20 cellular contexts compared by ENCODE assay signal in the genomic region with DNA sequence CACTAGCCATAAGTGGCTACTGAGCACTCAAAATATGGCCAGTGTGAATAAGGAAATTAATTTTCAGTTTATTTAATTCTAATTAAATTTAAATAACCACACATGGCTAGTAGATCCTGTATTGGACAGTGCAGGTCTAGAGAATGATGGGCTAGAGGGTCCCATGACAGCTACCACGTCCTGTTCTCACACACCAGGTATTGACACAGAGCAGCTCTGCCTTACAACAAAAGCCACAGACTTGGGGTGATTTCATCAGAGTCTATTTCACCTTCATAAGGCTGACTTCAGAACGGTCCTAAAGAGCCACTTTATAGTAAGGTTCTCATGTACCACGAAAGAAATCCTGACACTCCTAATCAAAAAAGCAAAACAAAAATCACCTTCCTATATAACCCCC.
A peak's percentile ranks its signal among the peaks of the same experiment; 100 is the strongest.
DNase-seq lines count a peak whose midpoint lies in the region; ATAC-seq and TF ChIP-seq lines count a peak whose summit lies in the region.
"Had no signal": no experiment of that assay in that cellular context is flagged by ENCODE, and none has a peak within 500 bp of the region (broad histone marks: within the 10 kb centered on the region; RNA-seq: fewer than 3 reads in every experiment).

No MANE protein-coding gene starts in this region.

- TF ChIP-seq CTCF in CD8-positive, alpha-beta T cell (IDR thresholded peaks at IDR 0.05) = no peak
- TF ChIP-seq CTCF in HFFc6 (IDR thresholded peaks at IDR 0.05) (no peak), right lobe of liver (IDR thresholded peaks at IDR 0.05) (no peak)

- no peak for TF ChIP-seq POLR2A in right lobe of liver (IDR thresholded peaks at IDR 0.05)

- no peak overlapping the region for H3K27ac ChIP-seq in CD8-positive, alpha-beta T cell (ENCODE audit: low read depth, low read length)
- H3K27ac ChIP-seq in naive thymus-derived CD4-positive, alpha-beta T cell (ENCODE audit: low read depth, low read length) = no peak overlapping the region
- H3K27ac ChIP-seq in right lobe of liver = no peak overlapping the region
- H3K27ac ChIP-seq: breast epithelium, WERI-Rb-1 had no signal

- H3K4me1 Mint-ChIP-seq in CD8-positive, alpha-beta T cell (ENCODE audit: low read depth) = peaks cover 52% of the 10 kb centered on the region
- peaks cover 59% of the 10 kb centered on the region for H3K4me1 Mint-ChIP-seq in HFFc6 (ENCODE audit: low read depth)
- peaks cover 31% of the 10 kb centered on the region for H3K4me1 Mint-ChIP-seq in activated T-helper 17 cell treated with anti-CD3 and anti-CD28 coated beads, Interleukin-2, amount 50 U/mL, for 72 hours
- H3K4me1 Mint-ChIP-seq in naive thymus-derived CD4-positive, alpha-beta T cell = peaks cover 26 to 56% (median 45%) of the 10 kb centered on the region in 7 donors

- peaks cover 38% of the 10 kb centered on the region for H3K4me1 ChIP-seq in CD8-positive, alpha-beta T cell (ENCODE audit: insufficient read depth, low read length)
- H3K4me1 ChIP-seq in naive thymus-derived CD4-positive, alpha-beta T cell (ENCODE audit: control insufficient read depth in 2 of 2, insufficient read depth in 2 of 2, low read length in 2 of 2) = peaks cover 17 to 24% of the 10 kb centered on the region in 2 donors
- H3K4me1 ChIP-seq in right lobe of liver = no peaks in the 10 kb centered on the region

- H3K36me3 ChIP-seq in CD8-positive, alpha-beta T cell (ENCODE audit: insufficient read depth, low read length) = no peaks in the 10 kb centered on the region
- H3K36me3 ChIP-seq in naive thymus-derived CD4-positive, alpha-beta T cell (ENCODE audit: control insufficient read depth in 2 of 3, insufficient read depth in 3 of 3, low read length in 3 of 3) = peaks cover 0 to 19% (median 0%) of the 10 kb centered on the region in 3 experiments
- H3K36me3 ChIP-seq in right lobe of liver = peaks cover 0 to 18% (median 0%) of the 10 kb centered on the region in 4 donors
- H3K36me3 ChIP-seq: BE2C, breast epithelium had no signal

- no peaks in the 10 kb centered on the region for H3K9me3 Mint-ChIP-seq in CD8-positive, alpha-beta T cell
- no peaks in the 10 kb centered on the region for H3K9me3 Mint-ChIP-seq in HFFc6
- H3K9me3 Mint-ChIP-seq in activated T-helper 17 cell treated with anti-CD3 and anti-CD28 coated beads, Interleukin-2, amount 50 U/mL, for 72 hours = no peaks in the 10 kb centered on the region
- peaks cover 0 to 1% (median 0%) of the 10 kb centered on the region in 11 donors for H3K9me3 Mint-ChIP-seq in naive thymus-derived CD4-positive, alpha-beta T cell
- H3K9me3 Mint-ChIP-seq: activated naive CD4-positive, alpha-beta T cell treated with anti-CD3 and anti-CD28 coated beads for 36 hours; stimulated activated memory B cell treated with anti-CD40 and anti-IgM and Interleukin-4, amounts not matched to agents 10 μg/mL and 1 μg/mL and 100 μg/mL, for 72 hours had no signal

- 78% methylated on average over 3 of the region's 3 CpGs for WGBS in right lobe of liver (ENCODE audit: insufficient coverage, low coverage, low lambda C conversion rate, missing lambda C conversion rate)

- no peaks in the 10 kb centered on the region for H3K9me3 ChIP-seq in CD8-positive, alpha-beta T cell (ENCODE audit: low read length)
- no peaks in the 10 kb centered on the region for H3K9me3 ChIP-seq in naive thymus-derived CD4-positive, alpha-beta T cell (ENCODE audit: control insufficient read depth in 2 of 3, low read length in 3 of 3)
- no peaks in the 10 kb centered on the region for H3K9me3 ChIP-seq in right lobe of liver
- H3K9me3 ChIP-seq: BE2C, breast epithelium had no signal

- no peaks in the 10 kb centered on the region for H3K27me3 ChIP-seq in CD8-positive, alpha-beta T cell (ENCODE audit: insufficient read depth, low read length)
- H3K27me3 ChIP-seq in naive thymus-derived CD4-positive, alpha-beta T cell (ENCODE audit: control insufficient read depth in 2 of 2, insufficient read depth in 2 of 2, low read length in 2 of 2) = no peaks in the 10 kb centered on the region
- no peaks in the 10 kb centered on the region for H3K27me3 ChIP-seq in right lobe of liver
- H3K27me3 ChIP-seq: BE2C, breast epithelium had no signal

- intact Hi-C loops in CD8-positive, alpha-beta T cell (cut with DNase I, micrococcal nuclease) = no loop called here
- intact Hi-C loops in naive thymus-derived CD4-positive, alpha-beta T cell (cut with micrococcal nuclease) = no loop called here
- intact Hi-C loops in right lobe of liver (cut with DNase I) = no loop called here

- CTCF ChIA-PET in CD8-positive, alpha-beta T cell (lab: Charles Lee) = interaction anchor here (1.0 to 1.6 kb wide), 2 partner anchors 11 kb away, joined by 5 to 11 read pairs; no protein-coding TSS in a partner anchor
- CTCF ChIA-PET in naive thymus-derived CD4-positive, alpha-beta T cell (lab: Charles Lee) = interaction anchor here (1.1 to 1.3 kb wide), 2 partner anchors 8 to 16 kb away, joined by 3 to 4 read pairs; no protein-coding TSS in a partner anchor

- no peak overlapping the region for H3K4me3 Mint-ChIP-seq in CD8-positive, alpha-beta T cell
- H3K4me3 Mint-ChIP-seq in HFFc6 = no peak overlapping the region
- no peak overlapping the region for H3K4me3 Mint-ChIP-seq in activated T-helper 17 cell treated with anti-CD3 and anti-CD28 coated beads, Interleukin-2, amount 50 U/mL, for 72 hours
- peak overlapping the region in 2 of 10 donors; percentile 8 to 15 for H3K4me3 Mint-ChIP-seq in naive thymus-derived CD4-positive, alpha-beta T cell
- H3K4me3 Mint-ChIP-seq: activated naive CD4-positive, alpha-beta T cell treated with anti-CD3 and anti-CD28 coated beads for 36 hours; stimulated activated memory B cell treated with anti-CD40 and anti-IgM and Interleukin-4, amounts not matched to agents 10 μg/mL and 1 μg/mL and 100 μg/mL, for 72 hours had no signal

- peak overlapping the region; percentile 3 for H3K27ac Mint-ChIP-seq in CD8-positive, alpha-beta T cell
- H3K27ac Mint-ChIP-seq in HFFc6 = peak overlapping the region; percentile 31; the same call in 1 of the 2 replicates
- H3K27ac Mint-ChIP-seq in activated T-helper 17 cell treated with anti-CD3 and anti-CD28 coated beads, Interleukin-2, amount 50 U/mL, for 72 hours = peak overlapping the region; percentile 11
- H3K27ac Mint-ChIP-seq in naive thymus-derived CD4-positive, alpha-beta T cell = peak overlapping the region in 5 of 9 donors; percentile 2 to 70 (median 53)
- H3K27ac Mint-ChIP-seq: activated naive CD4-positive, alpha-beta T cell treated with anti-CD3 and anti-CD28 coated beads for 36 hours; stimulated activated memory B cell treated with anti-CD40 and anti-IgM and Interleukin-4, amounts not matched to agents 10 μg/mL and 1 μg/mL and 100 μg/mL, for 72 hours had no signal

- no peaks in the 10 kb centered on the region for H3K27me3 Mint-ChIP-seq in CD8-positive, alpha-beta T cell (ENCODE audit: low read depth)
- peaks cover 2% of the 10 kb centered on the region for H3K27me3 Mint-ChIP-seq in HFFc6 (ENCODE audit: insufficient read depth)
- no peaks in the 10 kb centered on the region for H3K27me3 Mint-ChIP-seq in activated T-helper 17 cell treated with anti-CD3 and anti-CD28 coated beads, Interleukin-2, amount 50 U/mL, for 72 hours
- no peaks in the 10 kb centered on the region for H3K27me3 Mint-ChIP-seq in naive thymus-derived CD4-positive, alpha-beta T cell
- H3K27me3 Mint-ChIP-seq: stimulated activated memory B cell treated with anti-CD40 and anti-IgM and Interleukin-4, amounts not matched to agents 10 μg/mL and 1 μg/mL and 100 μg/mL, for 72 hours had no signal

- POLR2A ChIA-PET in CD8-positive, alpha-beta T cell (lab: Charles Lee) = interaction anchor here (0.7 to 1.0 kb wide), 3 partner anchors 11 to 16 kb away, joined by 3 to 4 read pairs (median 3); no protein-coding TSS in a partner anchor
- POLR2A ChIA-PET in naive thymus-derived CD4-positive, alpha-beta T cell (lab: Charles Lee) = interaction anchor here (0.6 to 0.7 kb wide), 2 partner anchors 14 to 1530 kb away, joined by 3 read pairs; no protein-coding TSS in a partner anchor

- H3K36me3 Mint-ChIP-seq in CD8-positive, alpha-beta T cell = peaks cover 23% of the 10 kb centered on the region
- peaks cover 24% of the 10 kb centered on the region for H3K36me3 Mint-ChIP-seq in HFFc6 (ENCODE audit: low read depth)
- peaks cover 15% of the 10 kb centered on the region for H3K36me3 Mint-ChIP-seq in activated T-helper 17 cell treated with anti-CD3 and anti-CD28 coated beads, Interleukin-2, amount 50 U/mL, for 72 hours (ENCODE audit: low read depth)
- peaks cover 0 to 11% (median 6%) of the 10 kb centered on the region in 5 donors for H3K36me3 Mint-ChIP-seq in naive thymus-derived CD4-positive, alpha-beta T cell

- ATAC-seq in CD8-positive, alpha-beta T cell = peak; percentile 42
- ATAC-seq in activated T-helper 17 cell treated with anti-CD3 and anti-CD28 coated beads, Interleukin-2, amount 50 U/mL, for 72 hours (replicated peaks) = peak; percentile 45
- ATAC-seq in naive thymus-derived CD4-positive, alpha-beta T cell = peak; percentile 55
- ATAC-seq in GM21526 (IDR thresholded peaks at IDR 0.05; ENCODE audit: low FRiP score, unreplicated experiment) (no peak), right lobe of liver (no peak)
- ATAC-seq: Panc1; stimulated activated memory B cell treated with anti-CD40 and anti-IgM and Interleukin-4, amounts not matched to agents 10 μg/mL and 1 μg/mL and 100 μg/mL, for 72 hours had no signal

- DNase-seq in CD8-positive, alpha-beta T cell = no peak
- DNase-seq in HFFc6 (no peak), right lobe of liver (no peak), nucleus accumbens (lab: John Stamatoyannopoulos, UW) (no peak)
- DNase-seq in naive thymus-derived CD4-positive, alpha-beta T cell = no peak
- no peak for DNase-seq in stimulated activated naive CD4-positive, alpha-beta T cell treated with Interleukin-2 at 50 U/mL for 16 hours (lab: John Stamatoyannopoulos, UW)
- DNase-seq: activated naive CD4-positive, alpha-beta T cell treated with anti-CD3 and anti-CD28 coated beads for 36 hours; BE2C; DMS53; hippocampal formation; NCI-H2081; NCI-H524 treated with DMSO at 0.1 percent for 48 hours; posterior cingulate gyrus; WERI-Rb-1 had no signal

- H3K4me3 ChIP-seq in CD8-positive, alpha-beta T cell (ENCODE audit: low read depth, low read length) = no peak overlapping the region
- no peak overlapping the region for H3K4me3 ChIP-seq in naive thymus-derived CD4-positive, alpha-beta T cell (ENCODE audit: low read length)
- no peak overlapping the region for H3K4me3 ChIP-seq in right lobe of liver
- H3K4me3 ChIP-seq: breast epithelium, smooth muscle cell had no signal

Comparison
In these comparisons a context has a peak if more than half of its experiments do, and no peak if none do; other contexts are left out.
1. ATAC-seq: peak in CD8-positive, alpha-beta T cell (single experiment), activated T-helper 17 cell treated with anti-CD3 and anti-CD28 coated beads, Interleukin-2, amount 50 U/mL, for 72 hours (single experiment) and naive thymus-derived CD4-positive, alpha-beta T cell (single experiment); none in GM21526 (single experiment) and right lobe of liver (0 of 4).
2. H3K27ac Mint-ChIP-seq: peak in every context shown above with its lines; median percentile 53 in naive thymus-derived CD4-positive, alpha-beta T cell; 31 in HFFc6; 11 in activated T-helper 17 cell treated with anti-CD3 and anti-CD28 coated beads, Interleukin-2, amount 50 U/mL, for 72 hours; 3 in CD8-positive, alpha-beta T cell.